1 cellular context compared by ENCODE assay signal in genomic region chr2:134282638-134283400, GRCh38.
A peak's percentile ranks its signal among the peaks of the same experiment; 100 is the strongest.
TF ChIP-seq lines count a peak whose summit lies in the region.

No MANE protein-coding gene starts in this region.

TF ChIP-seq in GM12878, 131 proteins besides CTCF, POLR2A, EP300 and RAD21 (continued from another document and continues in another):
- TF ChIP-seq ETV6 (conservative IDR thresholded peaks at IDR 0.05 in 1 of 2, IDR thresholded peaks at IDR 0.05 in 1 of 2; ENCODE audit: borderline replicate concordance in 1 of 2, low read depth in 1 of 2) (peak in 1 of 2 experiments; percentile 90; a peak in 2 of 4 replicates), USF1 (IDR thresholded peaks at IDR 0.05; ENCODE audit: borderline replicate concordance, extremely low read length, insufficient read depth, low read depth, low read length) (no peak), NR2C2 (IDR thresholded peaks at IDR 0.05; ENCODE audit: borderline replicate concordance, control insufficient read depth, insufficient read length, low read depth) (no peak), BHLHE40 (IDR thresholded peaks at IDR 0.05; ENCODE audit: borderline replicate concordance in 1 of 2, low read depth in 2 of 2, low read length in 1 of 2) (peak; percentile 92 to 93), CHD1 (IDR thresholded peaks at IDR 0.05; ENCODE audit: low read depth, low read length) (no peak), HDAC6 (IDR thresholded peaks at IDR 0.05; ENCODE audit: unreplicated experiment) (no peak), SRF (IDR thresholded peaks at IDR 0.05; ENCODE audit: low read depth in 2 of 2, low read length in 2 of 2) (no peak), STAT3 (IDR thresholded peaks at IDR 0.05; ENCODE audit: low read depth, low read length) (peak; percentile 49; the same call in 1 of the 2 replicates), PBX3 (IDR thresholded peaks at IDR 0.05; ENCODE audit: insufficient replicate concordance, low read depth, low read length) (peak; percentile 20), LARP7 (IDR thresholded peaks at IDR 0.05) (no peak), RUNX3 (IDR thresholded peaks at IDR 0.05; ENCODE audit: low read length) (peak; percentile 91), ZBTB4 (CRISPR knock-in tag; IDR thresholded peaks at IDR 0.05) (no peak), MTA2 (IDR thresholded peaks at IDR 0.05; ENCODE audit: low read depth) (peak; percentile 95), MAX (IDR thresholded peaks at IDR 0.05; ENCODE audit: low read depth, low read length) (peak; percentile 63; the same call in 1 of the 2 replicates), ZBTB11 (CRISPR knock-in tag; IDR thresholded peaks at IDR 0.05) (no peak), FOXK2 (IDR thresholded peaks at IDR 0.05) (no peak), ZNF24 (IDR thresholded peaks at IDR 0.05) (0 out of 2 replicates have a peak, but pooled peaks have one; percentile 38), JUNB (IDR thresholded peaks at IDR 0.05) (peak; percentile 88), YBX1 (IDR thresholded peaks at IDR 0.05) (no peak), IRF3 (IDR thresholded peaks at IDR 0.05) (no peak), EZH2 (IDR thresholded peaks at IDR 0.05; ENCODE audit: borderline replicate concordance, control insufficient read depth, low read depth, low read length) (no peak), PRDM15 (CRISPR knock-in tag; IDR thresholded peaks at IDR 0.05) (no peak), BRCA1 (IDR thresholded peaks at IDR 0.05; ENCODE audit: low read depth, low read length) (no peak), E2F4 (IDR thresholded peaks at IDR 0.05; ENCODE audit: low read depth, low read length) (no peak), JUND (IDR thresholded peaks at IDR 0.05; ENCODE audit: low read depth, low read length) (no peak; the same call in 1 of the 2 replicates), HSF1 (IDR thresholded peaks at IDR 0.05; ENCODE audit: low read depth, low read length) (no peak), POLR2AphosphoS5 (IDR thresholded peaks at IDR 0.05; ENCODE audit: low read length) (peak; percentile 35; the same call in 1 of the 2 replicates), NRF1 (conservative IDR thresholded peaks at IDR 0.05; ENCODE audit: low read depth, low read length) (no peak), TCF7 (IDR thresholded peaks at IDR 0.05; ENCODE audit: borderline replicate concordance) (peak; percentile 67; the same call in 1 of the 2 replicates), BACH1 (IDR thresholded peaks at IDR 0.05; ENCODE audit: borderline replicate concordance) (peak; percentile 66; the same call in 1 of the 2 replicates), RBBP5 (conservative IDR thresholded peaks at IDR 0.05) (no peak), RELA (IDR thresholded peaks at IDR 0.05; ENCODE audit: borderline replicate concordance, partially characterized antibody) (no peak), HDAC2 (IDR thresholded peaks at IDR 0.05) (0 out of 2 replicates have a peak, but pooled peaks have one; percentile 27), BMI1 (IDR thresholded peaks at IDR 0.05; ENCODE audit: borderline replicate concordance) (peak; percentile 38; the same call in 1 of the 2 replicates), TCF12 (IDR thresholded peaks at IDR 0.05; ENCODE audit: low read depth, low read length) (peak; percentile 90), NKRF (conservative IDR thresholded peaks at IDR 0.05) (no peak), ZNF217 (IDR thresholded peaks at IDR 0.05) (peak; percentile 96), HCFC1 (IDR thresholded peaks at IDR 0.05; ENCODE audit: low read length) (no peak), FOS (IDR thresholded peaks at IDR 0.05; ENCODE audit: borderline replicate concordance, extremely low read depth, insufficient read length) (no peak)
